ENCODE assay signal across 41 cellular contexts in genomic region chr14:23051482-23051881, GRCh38. TPM values are rescaled to one million over a fixed set of nuclear protein-coding genes. Genes with fewer than 3 reads are reported as not detected.
"Had no signal": no experiment of that assay in that cellular context is flagged by ENCODE, and none has a peak within 500 bp of the region (broad histone marks: within the 10 kb centered on the region; RNA-seq: fewer than 3 reads in every experiment).

No MANE protein-coding gene starts in this region.

- H3K36me3 ChIP-seq: adrenal gland, brain microvascular endothelial cell, breast epithelium had no signal

- H3K4me3 Mint-ChIP-seq: activated CD4-positive, alpha-beta memory T cell treated with anti-CD3 and anti-CD28 coated beads for 36 hours; activated CD4-positive, alpha-beta T cell treated with anti-CD3 and anti-CD28 coated beads for 36 hours; activated CD4-positive, alpha-beta T cell treated with anti-CD3 and anti-CD28 coated beads, Interleukin-2, amount 10 ng/mL, durations not matched to agents 7 days and 5 days; activated CD8-positive, alpha-beta T cell treated with anti-CD3 and anti-CD28 coated beads for 36 hours; activated naive CD4-positive, alpha-beta T cell treated with anti-CD3 and anti-CD28 coated beads for 36 hours; activated naive CD8-positive, alpha-beta T cell treated with anti-CD3 and anti-CD28 coated beads for 36 hours; activated T-cell treated with anti-CD3 and anti-CD28 coated beads, Interleukin-2, amount 50 U/mL, for 4 hours; activated T-cell treated with anti-CD3 and anti-CD28 coated beads, Interleukin-2, amount 50 U/mL, for 72 hours; activated T-helper 1 cell treated with anti-CD3 and anti-CD28 coated beads, Interleukin-12 subunit alpha, Interleukin-12 subunit beta, Interleukin-2, Interleukin-4 antibody, amounts not matched to agents 30 ng/mL and 10 ng/mL and 1 ng/mL, durations not matched to agents 14 hours and 24 hours and 36 hours; activated T-helper 17 cell treated with anti-CD3 and anti-CD28 coated beads, Interleukin-2, amount 50 U/mL, for 72 hours; T-helper 1 cell treated with Interleukin-12 subunit alpha and Interleukin-12 subunit beta and Interleukin-4 antibody, amounts not matched to agents 30 μg/mL and 1 μg/mL, for 36 hours; T-helper 2 cell treated with Interferon-gamma antibody and Interleukin-4, amounts not matched to agents 5 μg/mL and 100 μg/mL, for 36 hours; WTC11 had no signal

- H3K36me3 Mint-ChIP-seq: activated CD4-positive, alpha-beta memory T cell treated with anti-CD3 and anti-CD28 coated beads for 36 hours; activated naive CD4-positive, alpha-beta T cell treated with anti-CD3 and anti-CD28 coated beads, Interleukin-2, amount 50 U/mL, for 72 hours; activated naive CD8-positive, alpha-beta T cell treated with anti-CD3 and anti-CD28 coated beads for 36 hours had no signal

- H3K9me3 ChIP-seq: adrenal gland, body of pancreas, breast epithelium had no signal

- H3K27ac Mint-ChIP-seq: activated CD4-positive, alpha-beta memory T cell treated with anti-CD3 and anti-CD28 coated beads for 36 hours; activated CD4-positive, alpha-beta T cell treated with anti-CD3 and anti-CD28 coated beads for 36 hours; activated CD4-positive, alpha-beta T cell treated with anti-CD3 and anti-CD28 coated beads, Interleukin-2, amount 10 ng/mL, durations not matched to agents 7 days and 5 days; activated CD8-positive, alpha-beta T cell treated with anti-CD3 and anti-CD28 coated beads for 36 hours; activated naive CD4-positive, alpha-beta T cell treated with anti-CD3 and anti-CD28 coated beads for 36 hours; activated naive CD4-positive, alpha-beta T cell treated with anti-CD3 and anti-CD28 coated beads, Interleukin-2, amount 50 U/mL, for 72 hours; activated naive CD8-positive, alpha-beta T cell treated with anti-CD3 and anti-CD28 coated beads for 36 hours; activated T-cell treated with anti-CD3 and anti-CD28 coated beads, Interleukin-2, amount 50 U/mL, for 72 hours; activated T-helper 1 cell treated with anti-CD3 and anti-CD28 coated beads, Interleukin-12 subunit alpha, Interleukin-12 subunit beta, Interleukin-2, Interleukin-4 antibody, amounts not matched to agents 30 ng/mL and 10 ng/mL and 1 ng/mL, durations not matched to agents 14 hours and 24 hours and 36 hours; activated T-helper 17 cell treated with anti-CD3 and anti-CD28 coated beads, Interleukin-2, amount 50 U/mL, for 72 hours; T-helper 1 cell treated with Interleukin-12 subunit alpha and Interleukin-12 subunit beta and Interleukin-4 antibody, amounts not matched to agents 30 μg/mL and 1 μg/mL, for 36 hours; T-helper 2 cell treated with Interferon-gamma antibody and Interleukin-4, amounts not matched to agents 5 μg/mL and 100 μg/mL, for 36 hours had no signal

- FAIRE-seq: astrocyte, TTC549 had no signal

- H3K27me3 ChIP-seq: adrenal gland, body of pancreas, brain microvascular endothelial cell, breast epithelium had no signal

- DNase-seq: activated CD4-positive, alpha-beta memory T cell treated with anti-CD3 and anti-CD28 coated beads for 36 hours; activated CD4-positive, alpha-beta T cell treated with anti-CD3 and anti-CD28 coated beads for 1 hour; activated CD4-positive, alpha-beta T cell treated with anti-CD3 and anti-CD28 coated beads for 48 hours; activated CD4-positive, alpha-beta T cell treated with anti-CD3 and anti-CD28 coated beads, Interleukin-2, amount 10 ng/mL, durations not matched to agents 7 days and 5 days; activated CD4-positive, CD25-positive, alpha-beta regulatory T cell; activated CD8-positive, alpha-beta memory T cell treated with anti-CD3 and anti-CD28 coated beads, Interleukin-2, amount 50 U/mL, for 4 hours; activated CD8-positive, alpha-beta T cell treated with anti-CD3 and anti-CD28 coated beads for 36 hours; activated effector memory CD4-positive, alpha-beta T cell treated with anti-CD3 and anti-CD28 coated beads, Interleukin-2, amount 50 U/mL, for 16 hours; activated gamma-delta T cell treated with Interleukin-2 at 50 U/mL for 16 hours; activated naive CD4-positive, alpha-beta T cell; activated naive CD4-positive, alpha-beta T cell treated with anti-CD3 and anti-CD28 coated beads for 36 hours; activated naive CD4-positive, alpha-beta T cell treated with anti-CD3 and anti-CD28 coated beads, Interleukin-2, amount 50 U/mL, for 16 hours; activated naive CD8-positive, alpha-beta T cell treated with anti-CD3 and anti-CD28 coated beads for 36 hours; activated T-cell treated with anti-CD3 and anti-CD28 coated beads for 4 hours; activated T-cell treated with anti-CD3 and anti-CD28 coated beads, Interleukin-2, amount 50 U/mL, for 1 hour; activated T-cell treated with anti-CD3 and anti-CD28 coated beads, Interleukin-2, amount 50 U/mL, for 4 hours; activated T-cell treated with anti-CD3 and anti-CD28 coated beads, Interleukin-2, amount 50 U/mL, for 72 hours; adrenal gland; amniotic stem cell; brain microvascular endothelial cell; central memory CD4-positive, alpha-beta T cell; T-helper 1 cell; T-helper 2 cell; T-helper 9 cell had no signal

- H3K9me3 Mint-ChIP-seq: activated CD4-positive, alpha-beta memory T cell treated with anti-CD3 and anti-CD28 coated beads for 36 hours; activated CD4-positive, alpha-beta T cell treated with anti-CD3 and anti-CD28 coated beads, Interleukin-2, amount 10 ng/mL, durations not matched to agents 7 days and 5 days; activated CD8-positive, alpha-beta T cell treated with anti-CD3 and anti-CD28 coated beads for 36 hours; activated naive CD4-positive, alpha-beta T cell treated with anti-CD3 and anti-CD28 coated beads for 36 hours; activated naive CD4-positive, alpha-beta T cell treated with anti-CD3 and anti-CD28 coated beads, Interleukin-2, amount 50 U/mL, for 72 hours; activated naive CD8-positive, alpha-beta T cell treated with anti-CD3 and anti-CD28 coated beads for 36 hours; activated T-cell treated with anti-CD3 and anti-CD28 coated beads, Interleukin-2, amount 50 U/mL, for 4 hours; activated T-cell treated with anti-CD3 and anti-CD28 coated beads, Interleukin-2, amount 50 U/mL, for 72 hours; activated T-helper 1 cell treated with anti-CD3 and anti-CD28 coated beads, Interleukin-12 subunit alpha, Interleukin-12 subunit beta, Interleukin-2, Interleukin-4 antibody, amounts not matched to agents 30 ng/mL and 10 ng/mL and 1 ng/mL, durations not matched to agents 14 hours and 24 hours and 36 hours; activated T-helper 17 cell treated with anti-CD3 and anti-CD28 coated beads, Interleukin-2, amount 50 U/mL, for 72 hours; T-helper 1 cell treated with Interleukin-12 subunit alpha and Interleukin-12 subunit beta and Interleukin-4 antibody, amounts not matched to agents 30 μg/mL and 1 μg/mL, for 36 hours; T-helper 2 cell treated with Interferon-gamma antibody and Interleukin-4, amounts not matched to agents 5 μg/mL and 100 μg/mL, for 36 hours; WTC11 had no signal

- ATAC-seq: activated CD4-positive, alpha-beta T cell treated with anti-CD3 and anti-CD28 coated beads for 36 hours; activated CD4-positive, CD25-positive, alpha-beta regulatory T cell treated with anti-CD3 and anti-CD28 coated beads, Interleukin-2, amount 50 U/mL, for 24 hours; activated CD8-positive, alpha-beta T cell treated with anti-CD3 and anti-CD28 coated beads for 36 hours; activated naive CD4-positive, alpha-beta T cell treated with anti-CD3 and anti-CD28 coated beads, Interleukin-2, amount 50 U/mL, for 72 hours; activated T-cell treated with anti-CD3 and anti-CD28 coated beads, Interleukin-2, amount 50 U/mL, for 4 hours; activated T-cell treated with anti-CD3 and anti-CD28 coated beads, Interleukin-2, amount 50 U/mL, for 72 hours; activated T-helper 17 cell treated with anti-CD3 and anti-CD28 coated beads, Interleukin-2, amount 50 U/mL, for 72 hours; body of pancreas had no signal

- H3K27ac ChIP-seq: adrenal gland, body of pancreas, brain microvascular endothelial cell, breast epithelium, VCaP had no signal

- H3K4me3 ChIP-seq: adrenal gland, body of pancreas, breast epithelium had no signal

RNA-seq across cellular contexts. Expression of gene PSMB11, which starts 9.5 kb away (rescaled TPM):
- total RNA-seq: activated CD4-positive, alpha-beta memory T cell treated with anti-CD3 and anti-CD28 coated beads for 36 hours; activated CD4-positive, alpha-beta T cell treated with anti-CD3 and anti-CD28 coated beads for 36 hours; activated CD8-positive, alpha-beta memory T cell treated with anti-CD3 and anti-CD28 coated beads for 36 hours; activated CD8-positive, alpha-beta T cell treated with anti-CD3 and anti-CD28 coated beads for 36 hours; activated naive CD4-positive, alpha-beta T cell treated with anti-CD3 and anti-CD28 coated beads for 36 hours; activated naive CD4-positive, alpha-beta T cell treated with anti-CD3 and anti-CD28 coated beads, Interleukin-2, amount 50 U/mL, for 72 hours; activated naive CD8-positive, alpha-beta T cell treated with anti-CD3 and anti-CD28 coated beads for 36 hours; activated T-cell treated with anti-CD3 and anti-CD28 coated beads, Interleukin-2, amount 50 U/mL, for 4 hours; activated T-cell treated with anti-CD3 and anti-CD28 coated beads, Interleukin-2, amount 50 U/mL, for 72 hours; activated T-helper 1 cell treated with anti-CD3 and anti-CD28 coated beads, Interleukin-12 subunit alpha, Interleukin-12 subunit beta, Interleukin-2, Interleukin-4 antibody, amounts not matched to agents 30 ng/mL and 10 ng/mL and 1 ng/mL, durations not matched to agents 14 hours and 24 hours and 36 hours; activated T-helper 17 cell treated with anti-CD3 and anti-CD28 coated beads, Interleukin-2, amount 50 U/mL, for 72 hours; adrenal gland; aorta; astrocyte; body of pancreas; breast epithelium; cardiac septum; cerebellum; WTC11 had no signal
- polyA plus RNA-seq: adrenal gland, aorta had no signal
